ENCODE assay signal across 9 cellular contexts in the genomic region with DNA sequence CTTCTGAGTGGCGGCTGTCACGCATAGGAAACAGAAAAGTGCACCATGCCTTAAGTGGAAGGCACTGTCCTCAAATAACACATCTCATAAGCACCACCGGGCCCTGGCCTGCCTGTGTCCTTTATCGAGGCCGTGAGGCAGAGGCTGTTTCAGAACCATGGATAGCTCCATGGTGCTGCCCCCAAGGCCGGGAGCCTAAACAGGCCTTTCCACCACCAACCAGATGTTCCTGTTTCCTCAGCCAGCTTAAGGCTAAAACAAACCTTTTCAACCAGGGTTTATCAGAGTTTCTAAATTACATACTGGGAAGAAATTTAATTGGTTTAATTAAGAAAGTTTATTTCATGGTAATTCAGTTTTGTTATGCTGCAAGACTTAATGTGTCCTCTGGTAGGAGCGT.
DNase-seq lines count a peak whose midpoint lies in the region; ATAC-seq, FAIRE-seq and TF ChIP-seq lines count a peak whose summit lies in the region.
"Had no signal": no experiment of that assay in that cellular context is flagged by ENCODE, and none has a peak within 500 bp of the region (broad histone marks: within the 10 kb centered on the region; RNA-seq: fewer than 3 reads in every experiment).

No MANE protein-coding gene starts in this region.

- POLR2A ChIA-PET in HepG2 (lab: Yijun Ruan, JAX): no interaction called here

- peak; percentile 22 for DNase-seq in ELR (ENCODE audit: low read depth)
- DNase-seq in KG1 (lab: John Stamatoyannopoulos, UW): peak; percentile 33
- DNase-seq in astrocyte of the cerebellum (ENCODE audit: low read depth): peak; percentile 32
- DNase-seq in HepG2 (ENCODE audit: low spot score): peak; percentile 26
- DNase-seq in sigmoid colon: no peak
- no peak for DNase-seq in tibial nerve (ENCODE audit: low spot score in 2 of 2)
- DNase-seq in cortex of kidney (lab: John Stamatoyannopoulos, UW): no peak
- DNase-seq: right lobe of liver had no signal

- no peaks in the 10 kb centered on the region for H4K20me1 ChIP-seq in HepG2 (ENCODE audit: insufficient read depth, low read length)

- in situ Hi-C loops in astrocyte of the cerebellum (cut with HindIII; ENCODE audit: low sequenced_read_pairs) (no loop called here), HepG2 (cut with HindIII; ENCODE audit: extremely low pct_ligation_motif_present, low pct_unique_long_range_greater_than_20kb) (no loop called here)

- H3K9me3 ChIP-seq in HepG2 (ENCODE audit: low read length): no peaks in the 10 kb centered on the region
- H3K9me3 ChIP-seq in gastroesophageal sphincter: no peaks in the 10 kb centered on the region
- no peaks in the 10 kb centered on the region for H3K9me3 ChIP-seq in sigmoid colon
- H3K9me3 ChIP-seq in tibial nerve: no peaks in the 10 kb centered on the region
- H3K9me3 ChIP-seq: right lobe of liver had no signal

- intact Hi-C loops in HepG2 (cut with micrococcal nuclease; ENCODE audit: unreplicated experiment): no loop called here
- intact Hi-C loops in sigmoid colon (cut with DNase I): no loop called here

- no peak for TF ChIP-seq RAD21 in HepG2 (CRISPR knock-in tag; IDR thresholded peaks at IDR 0.05)

- TF ChIP-seq EP300 in HepG2 (IDR thresholded peaks at IDR 0.05; ENCODE audit: low read depth in 2 of 2, low read length in 2 of 2): no peak
- no peak for TF ChIP-seq EP300 in HepG2 (CRISPR knock-in tag; IDR thresholded peaks at IDR 0.05; ENCODE audit: borderline replicate concordance)
- no peak for TF ChIP-seq EP300 in gastroesophageal sphincter (IDR thresholded peaks at IDR 0.05)
- no peak for TF ChIP-seq EP300 in sigmoid colon (IDR thresholded peaks at IDR 0.05)
- TF ChIP-seq EP300 in tibial nerve (IDR thresholded peaks at IDR 0.05): no peak

- no peak overlapping the region for H3K9ac ChIP-seq in HepG2 (ENCODE audit: insufficient read depth, low read depth, low read length)

- WGBS in HepG2 (ENCODE audit: low lambda C conversion rate): 55% methylated on average over 1 of the region's 7 CpGs
- WGBS in gastroesophageal sphincter (ENCODE audit: low coverage in 1 of 2), 2 donors: 17 to 18% methylated on average over 6 of the region's 7 CpGs
- 23 to 26% methylated on average over 7 of the region's 7 CpGs for WGBS in sigmoid colon, 2 donors
- WGBS in tibial nerve, 2 donors: 17 to 23% methylated on average over 7 of the region's 7 CpGs

- H2AFZ ChIP-seq in HepG2 (ENCODE audit: low read length): no peak overlapping the region

- H3K36me3 ChIP-seq in HepG2 (replicated peaks in 1 of 2; ENCODE audit: control insufficient read depth in 1 of 2, insufficient read depth in 2 of 2, low read length in 2 of 2) (no peaks in the 10 kb centered on the region), gastroesophageal sphincter (no peaks in the 10 kb centered on the region), sigmoid colon (no peaks in the 10 kb centered on the region), tibial nerve (no peaks in the 10 kb centered on the region)
- H3K36me3 ChIP-seq: right lobe of liver had no signal

- H3K4me2 ChIP-seq in HepG2 (ENCODE audit: low read depth, low read length): no peak overlapping the region

- H3K4me3 ChIP-seq in astrocyte of the cerebellum (ENCODE audit: low read depth, low read length) (no peak overlapping the region), HepG2 (replicated peaks in 1 of 3; ENCODE audit: insufficient read depth in 1 of 3, low read depth in 2 of 3, low read length in 3 of 3) (no peak overlapping the region), gastroesophageal sphincter (no peak overlapping the region), sigmoid colon (no peak overlapping the region), tibial nerve (no peak overlapping the region)
- H3K4me3 ChIP-seq: right lobe of liver had no signal

- BruUV-seq in HepG2 (replicated peaks; lab: Mats Ljungman, UMichigan): no TSS peak

- CTCF ChIA-PET in HepG2 (lab: Yijun Ruan, JAX; ENCODE audit: low intra/inter-chr PET ratio, low total read pairs): no interaction called here

- FAIRE-seq in HepG2 (lab: Jason Lieb, UNC): no peak

- ATAC-seq in HepG2: peak; percentile 83
- ATAC-seq in gastroesophageal sphincter: no peak

- no peak for TF ChIP-seq POLR2A in HepG2 (IDR thresholded peaks at IDR 0.05; ENCODE audit: insufficient read depth in 1 of 2, low read depth in 2 of 2, low read length in 2 of 2)
- no peak for TF ChIP-seq POLR2A in gastroesophageal sphincter (IDR thresholded peaks at IDR 0.05)
- no peak for TF ChIP-seq POLR2A in sigmoid colon (IDR thresholded peaks at IDR 0.05)
- no peak for TF ChIP-seq POLR2A in tibial nerve (IDR thresholded peaks at IDR 0.05)

- H3K79me2 ChIP-seq in HepG2 (ENCODE audit: insufficient read depth, low read length): no peaks in the 10 kb centered on the region

- TF ChIP-seq CTCF in astrocyte of the cerebellum (IDR thresholded peaks at IDR 0.05; ENCODE audit: low read depth, low read length, missing control alignments) (no peak), HepG2 (CRISPR knock-in tag; IDR thresholded peaks at IDR 0.05) (no peak), gastroesophageal sphincter (IDR thresholded peaks at IDR 0.05) (no peak), sigmoid colon (IDR thresholded peaks at IDR 0.05) (no peak), tibial nerve (IDR thresholded peaks at IDR 0.05) (no peak)

- H3K27ac ChIP-seq in HepG2 (ENCODE audit: extremely low read length, insufficient read depth, low read length) (no peak overlapping the region), gastroesophageal sphincter (no peak overlapping the region), sigmoid colon (no peak overlapping the region), tibial nerve (no peak overlapping the region)
- H3K27ac ChIP-seq: right lobe of liver had no signal

- H3K27me3 ChIP-seq in HepG2 (ENCODE audit: control insufficient read depth in 1 of 2, insufficient read depth in 2 of 2, low read length in 2 of 2): no peaks in the 10 kb centered on the region
- peaks cover 15% of the 10 kb centered on the region for H3K27me3 ChIP-seq in gastroesophageal sphincter
- no peaks in the 10 kb centered on the region for H3K27me3 ChIP-seq in sigmoid colon
- H3K27me3 ChIP-seq in tibial nerve: no peaks in the 10 kb centered on the region
- H3K27me3 ChIP-seq: right lobe of liver had no signal

- H3K4me1 ChIP-seq in HepG2 (ENCODE audit: insufficient read depth, low read length): no peaks in the 10 kb centered on the region
- no peaks in the 10 kb centered on the region for H3K4me1 ChIP-seq in gastroesophageal sphincter
- H3K4me1 ChIP-seq in sigmoid colon: no peaks in the 10 kb centered on the region
- H3K4me1 ChIP-seq in tibial nerve: no peaks in the 10 kb centered on the region
- H3K4me1 ChIP-seq: right lobe of liver had no signal

TF ChIP-seq in HepG2, 621 proteins besides CTCF, POLR2A, EP300 and RAD21 (continues in another document):
- TF ChIP-seq, protein P1, sequence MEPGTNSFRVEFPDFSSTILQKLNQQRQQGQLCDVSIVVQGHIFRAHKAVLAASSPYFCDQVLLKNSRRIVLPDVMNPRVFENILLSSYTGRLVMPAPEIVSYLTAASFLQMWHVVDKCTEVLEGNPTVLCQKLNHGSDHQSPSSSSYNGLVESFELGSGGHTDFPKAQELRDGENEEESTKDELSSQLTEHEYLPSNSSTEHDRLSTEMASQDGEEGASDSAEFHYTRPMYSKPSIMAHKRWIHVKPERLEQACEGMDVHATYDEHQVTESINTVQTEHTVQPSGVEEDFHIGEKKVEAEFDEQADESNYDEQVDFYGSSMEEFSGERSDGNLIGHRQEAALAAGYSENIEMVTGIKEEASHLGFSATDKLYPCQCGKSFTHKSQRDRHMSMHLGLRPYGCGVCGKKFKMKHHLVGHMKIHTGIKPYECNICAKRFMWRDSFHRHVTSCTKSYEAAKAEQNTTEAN (CRISPR knock-in tag; conservative IDR thresholded peaks at IDR 0.05): peak; percentile 65; the same call in 1 of the 2 replicates
- TF ChIP-seq ZBTB44 (CRISPR knock-in tag; IDR thresholded peaks at IDR 0.05): peak; percentile 87; the same call in 1 of the 2 replicates
- TF ChIP-seq PBX2 (CRISPR knock-in tag; IDR thresholded peaks at IDR 0.05): no peak
- TF ChIP-seq HNF4A (CRISPR knock-in tag; IDR thresholded peaks at IDR 0.05): no peak
- TF ChIP-seq NCOA2 (CRISPR knock-in tag; IDR thresholded peaks at IDR 0.05): 0 out of 2 replicates have a peak, but pooled peaks have one; percentile 33
- no peak for TF ChIP-seq PRPF4 (IDR thresholded peaks at IDR 0.05; ENCODE audit: low read depth, low read length, poor library complexity, severe bottlenecking)
- TF ChIP-seq, protein P2, sequence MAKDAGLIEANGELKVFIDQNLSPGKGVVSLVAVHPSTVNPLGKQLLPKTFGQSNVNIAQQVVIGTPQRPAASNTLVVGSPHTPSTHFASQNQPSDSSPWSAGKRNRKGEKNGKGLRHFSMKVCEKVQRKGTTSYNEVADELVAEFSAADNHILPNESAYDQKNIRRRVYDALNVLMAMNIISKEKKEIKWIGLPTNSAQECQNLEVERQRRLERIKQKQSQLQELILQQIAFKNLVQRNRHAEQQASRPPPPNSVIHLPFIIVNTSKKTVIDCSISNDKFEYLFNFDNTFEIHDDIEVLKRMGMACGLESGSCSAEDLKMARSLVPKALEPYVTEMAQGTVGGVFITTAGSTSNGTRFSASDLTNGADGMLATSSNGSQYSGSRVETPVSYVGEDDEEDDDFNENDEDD (CRISPR knock-in tag; IDR thresholded peaks at IDR 0.05; ENCODE audit: borderline replicate concordance): no peak
- no peak for TF ChIP-seq ZNF883 (CRISPR knock-in tag; IDR thresholded peaks at IDR 0.05; ENCODE audit: not compliant biosample characterization)

Comparison
In these comparisons a context has a peak if more than half of its experiments do, and no peak if none do; other contexts are left out.
1. DNase-seq: peak in ELR (single experiment), KG1 (single experiment), astrocyte of the cerebellum (single experiment) and HepG2 (single experiment); none in sigmoid colon (single experiment), tibial nerve (0 of 2) and cortex of kidney (single experiment).